Comparison of ENCODE assay signal across 8 cellular contexts in the genomic region with DNA sequence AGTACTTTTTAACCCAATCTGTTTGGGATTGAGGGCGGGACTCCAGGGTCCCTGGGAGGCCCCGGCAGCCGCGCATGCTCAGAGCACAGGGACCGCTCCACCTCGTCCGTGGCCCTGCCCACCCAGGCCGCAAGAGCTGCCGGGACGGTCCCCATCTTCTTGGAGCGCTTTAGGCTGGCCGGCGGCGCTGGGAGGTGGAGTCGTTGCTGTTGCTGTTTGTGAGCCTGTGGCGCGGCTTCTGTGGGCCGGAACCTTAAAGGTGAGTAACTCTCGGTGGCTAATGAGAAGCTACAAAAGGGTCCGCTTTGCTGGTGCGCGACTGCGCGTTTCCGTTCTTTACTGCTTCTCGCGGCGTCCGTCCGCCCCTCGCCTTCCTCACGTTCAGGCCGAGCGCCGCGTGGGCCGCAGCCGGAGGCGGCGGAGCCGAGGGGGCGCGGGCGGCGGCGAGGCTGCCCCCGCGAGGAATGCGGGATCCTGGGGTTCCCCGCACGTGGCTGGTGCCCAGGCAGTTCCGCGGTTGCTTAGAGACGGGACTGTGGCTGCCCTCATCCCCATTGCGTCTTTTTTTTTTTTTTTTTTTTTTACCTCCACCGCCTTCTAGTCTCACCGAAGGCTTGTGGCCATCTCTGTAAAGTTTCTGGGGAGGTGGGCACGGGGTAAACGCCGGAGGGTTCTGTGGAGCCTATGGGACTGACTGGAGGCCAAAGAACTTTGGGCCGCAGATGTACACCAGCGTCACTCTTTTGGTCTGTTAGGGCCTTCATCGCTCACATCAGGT. TPM values are rescaled to one million over a fixed set of nuclear protein-coding genes. Genes with fewer than 3 reads are reported as not detected.
A peak's percentile ranks its signal among the peaks of the same experiment; 100 is the strongest.
DNase-seq lines count a peak whose midpoint lies in the region; ATAC-seq, FAIRE-seq and TF ChIP-seq lines count a peak whose summit lies in the region.

SSB (plus strand) TSS at position 154 of the 778 bp plus-strand sequence. CDS start 2,090 bp downstream, outside the sequence.

- peaks cover 15% of the 10 kb centered on the region for H3K36me3 Mint-ChIP-seq in activated CD4-positive, alpha-beta T cell treated with anti-CD3 and anti-CD28 coated beads, Interleukin-2, amount 10 ng/mL, durations not matched to agents 7 days and 5 days (ENCODE audit: low read depth)

- FAIRE-seq in GM19239 (lab: Jason Lieb, UNC): peak; percentile 99

- peaks cover 35% of the 10 kb centered on the region for H3K4me1 Mint-ChIP-seq in activated CD4-positive, alpha-beta T cell treated with anti-CD3 and anti-CD28 coated beads, Interleukin-2, amount 10 ng/mL, durations not matched to agents 7 days and 5 days

- peak within 1 kb of the TSS; percentile 72 for H3K4me3 ChIP-seq in BE2C (ENCODE audit: low read depth, low read length)

- peaks cover 2% of the 10 kb centered on the region for H3K27me3 Mint-ChIP-seq in activated CD4-positive, alpha-beta T cell treated with anti-CD3 and anti-CD28 coated beads, Interleukin-2, amount 10 ng/mL, durations not matched to agents 7 days and 5 days

- CTCF ChIA-PET in activated CD4-positive, alpha-beta T cell treated with anti-CD3 and anti-CD28 coated beads, Interleukin-2, amount 10 ng/mL, durations not matched to agents 7 days and 5 days (lab: Charles Lee): interaction anchor here (0.5 to 1.0 kb wide), 3 partner anchors 26 to 277 kb away, joined by 3 to 5 read pairs (median 4); partner anchors contain the start of gene METTL5

- peak within 1 kb of the TSS; percentile 83 for H3K4me3 Mint-ChIP-seq in activated CD4-positive, alpha-beta T cell treated with anti-CD3 and anti-CD28 coated beads, Interleukin-2, amount 10 ng/mL, durations not matched to agents 7 days and 5 days

- POLR2A ChIA-PET in activated CD4-positive, alpha-beta T cell treated with anti-CD3 and anti-CD28 coated beads, Interleukin-2, amount 10 ng/mL, durations not matched to agents 7 days and 5 days (lab: Charles Lee): interaction anchor here (0.8 kb wide), 1 partner anchor 29 kb away, joined by 4 read pairs; no protein-coding TSS in a partner anchor

- ATAC-seq in HG03457 (IDR thresholded peaks at IDR 0.05; ENCODE audit: unreplicated experiment): peak; percentile 98

- H3K27ac Mint-ChIP-seq in activated CD4-positive, alpha-beta T cell treated with anti-CD3 and anti-CD28 coated beads, Interleukin-2, amount 10 ng/mL, durations not matched to agents 7 days and 5 days: peak within 1 kb of the TSS; percentile 91

- H3K27me3 ChIP-seq in BE2C: no peaks in the 10 kb centered on the region

- peaks cover 10% of the 10 kb centered on the region for H3K36me3 ChIP-seq in BE2C

- DNase-seq in BE2C (peak; percentile 90), GM19239 (ENCODE audit: insufficient read length, low spot score) (peak; percentile 91), NCI-H526 treated with DMSO at 0.1 percent for 48 hours (lab: John Stamatoyannopoulos, UW) (peak; percentile 88), cortex of kidney (lab: John Stamatoyannopoulos, UW) (peak; percentile 28), left kidney (ENCODE audit: low read depth, low spot score) (peak; percentile 98)
- DNase-seq in activated CD4-positive, alpha-beta T cell treated with anti-CD3 and anti-CD28 coated beads, Interleukin-2, amount 10 ng/mL, durations not matched to agents 7 days and 5 days: peak; percentile 95
- DNase-seq in stimulated activated CD4-positive, alpha-beta T cell treated with anti-CD3 and anti-CD28 coated beads, Interleukin-2, amount 100 ng/mL, for 24 hours: peak; percentile 96 to 97

- H3K4me1 ChIP-seq in BE2C: no peaks in the 10 kb centered on the region

- H3K9me3 ChIP-seq in BE2C: no peaks in the 10 kb centered on the region

- H3K9me3 Mint-ChIP-seq in activated CD4-positive, alpha-beta T cell treated with anti-CD3 and anti-CD28 coated beads, Interleukin-2, amount 10 ng/mL, durations not matched to agents 7 days and 5 days: no peaks in the 10 kb centered on the region

- TF ChIP-seq CTCF in BE2C (IDR thresholded peaks at IDR 0.05; ENCODE audit: low read depth, low read length): no peak

RNA-seq across cellular contexts. Expression of gene SSB, which starts in this region (rescaled TPM):
- 51.7 TPM for polyA plus RNA-seq in BE2C (2012; ENCODE audit: insufficient read depth, insufficient read length, low read depth)
- 10 to 100 TPM; 79.0 to 87.4 TPM for total RNA-seq in activated CD4-positive, alpha-beta T cell treated with anti-CD3 and anti-CD28 coated beads, Interleukin-2, amount 10 ng/mL, durations not matched to agents 7 days and 5 days

Comparison
In these comparisons a context has a peak if more than half of its experiments do, and no peak if none do; other contexts are left out.
1. Peak in every context shown above with its lines: DNase-seq, ATAC-seq and H3K4me3 ChIP-seq.
2. DNase-seq: peak in every context shown above with its lines; median percentile 98 in left kidney; 96 in stimulated activated CD4-positive, alpha-beta T cell treated with anti-CD3 and anti-CD28 coated beads, Interleukin-2, amount 100 ng/mL, for 24 hours; 95 in activated CD4-positive, alpha-beta T cell treated with anti-CD3 and anti-CD28 coated beads, Interleukin-2, amount 10 ng/mL, durations not matched to agents 7 days and 5 days; 91 in GM19239; 90 in BE2C; 88 in NCI-H526 treated with DMSO at 0.1 percent for 48 hours; 28 in cortex of kidney.